In genomic region chr17:47279062-47279801, GRCh38 we compare ENCODE assay signal across 8 cellular contexts. TPM values are rescaled to one million over a fixed set of nuclear protein-coding genes. Genes with fewer than 3 reads are reported as not detected.
DNase-seq lines count a peak whose midpoint lies in the region; ATAC-seq, FAIRE-seq and TF ChIP-seq lines count a peak whose summit lies in the region.

No MANE protein-coding gene starts in this region.

- TF ChIP-seq EP300 in GM12878 (IDR thresholded peaks at IDR 0.05; ENCODE audit: borderline replicate concordance in 1 of 2, control insufficient read depth in 1 of 2, low read depth in 2 of 2, low read length in 2 of 2): peak; percentile 19 to 70; a peak in 2 of 4 replicates

- H3K79me2 ChIP-seq in GM12878 (ENCODE audit: control insufficient read depth, insufficient read depth, low read length): no peaks in the 10 kb centered on the region

- H3K4me2 ChIP-seq in GM12878 (ENCODE audit: control insufficient read depth, insufficient read depth): peak overlapping the region; percentile 76

- TF ChIP-seq RAD21 in GM12878 (IDR thresholded peaks at IDR 0.05; ENCODE audit: insufficient read depth, low read depth, low read length): no peak; the same call in 1 of the 2 replicates

- TF ChIP-seq POLR2A in GM12878 (IDR thresholded peaks at IDR 0.05; ENCODE audit: low read depth, low read length): no peak

- DNase-seq in AG08396 (ENCODE audit: low spot score) (peak; percentile 87), HPDE6-E6E7 (ENCODE audit: extremely low spot score) (peak; percentile 50), GM12878 (ENCODE audit: low read depth, low spot score) (peak; percentile 92), kidney tubule cell (ENCODE audit: low spot score) (peak; percentile 100), substantia nigra (lab: John Stamatoyannopoulos, UW) (peak in 10 of 49 donors; percentile 6 to 37 (median 19)), NCI-H2171 (lab: John Stamatoyannopoulos, UW) (no peak), NCI-H345 (lab: John Stamatoyannopoulos, UW) (no peak)

- intact Hi-C loops in GM12878 (cut with micrococcal nuclease; ENCODE audit: unreplicated experiment): loop anchor here (1.0 to 2.0 kb wide), 3 partner anchors 8 to 48 kb away; no protein-coding TSS in a partner anchor

- peak; percentile 41 for FAIRE-seq in GM12878 (lab: Jason Lieb, UNC)

- H3K4me3 ChIP-seq in GM12878: peak overlapping the region; percentile 57

- peak overlapping the region; percentile 61 for H3K9ac ChIP-seq in GM12878 (ENCODE audit: control insufficient read depth, insufficient read depth, low read length)

- no peaks in the 10 kb centered on the region; the same call in 2 of the 3 replicates for H3K9me3 ChIP-seq in GM12878 (replicated peaks; ENCODE audit: control insufficient read depth, insufficient read depth, low read length)

- TF ChIP-seq CTCF in GM12878 (IDR thresholded peaks at IDR 0.05 in 2 of 3, conservative IDR thresholded peaks at IDR 0.05 in 1 of 3; ENCODE audit: control insufficient read depth in 2 of 3, extremely low read depth in 1 of 3, insufficient read depth in 1 of 3, low read depth in 3 of 3, low read length in 3 of 3): no peak

- SMC1A ChIA-PET in GM12878 (lab: Charles Lee; ENCODE audit: uncharacterized antibody, unreplicated experiment): interaction anchor here (0.8 to 3.9 kb wide), 15 partner anchors 8 to 105 kb away, joined by 3 to 38 read pairs (median 5); partner anchors contain the start of genes EFCAB13 and ITGB3

- peak; percentile 54 for ATAC-seq in GM19468 (IDR thresholded peaks at IDR 0.05; ENCODE audit: extremely low read depth, unreplicated experiment)
- ATAC-seq in GM12878: peak; percentile 91

- no peaks in the 10 kb centered on the region for H4K20me1 ChIP-seq in GM12878 (ENCODE audit: control insufficient read depth, insufficient read depth)

- peaks cover 40% of the 10 kb centered on the region for H3K4me1 ChIP-seq in GM12878 (ENCODE audit: control insufficient read depth, insufficient read depth, low read length)

- no peaks in the 10 kb centered on the region; a peak in 1 of 4 replicates for H3K36me3 ChIP-seq in GM12878 (ENCODE audit: control insufficient read depth in 2 of 2, insufficient read depth in 2 of 2, low read length in 1 of 2)

- BruUV-seq in GM12878 (replicated peaks; lab: Mats Ljungman, UMichigan): TSS peak; percentile 78

- POLR2A ChIA-PET in GM12878 (lab: Charles Lee): interaction anchor here (1.1 to 2.3 kb wide), 10 partner anchors 8 to 89 kb away, joined by 3 to 16 read pairs (median 6); partner anchors contain the start of genes CDC27 and ITGB3

- WGBS in GM12878 (ENCODE audit: insufficient coverage, insufficient replicate concordance, low lambda C conversion rate, missing lambda C conversion rate): 15% methylated on average over 10 of the region's 10 CpGs

- H3K27ac ChIP-seq in GM12878 (ENCODE audit: control insufficient read depth, insufficient read depth): peak overlapping the region; percentile 79
- H3K27ac ChIP-seq in substantia nigra (ENCODE audit: low read depth, low read length, poor library complexity, severe bottlenecking): peak overlapping the region; percentile 11

- peak overlapping the region; percentile 76 for H2AFZ ChIP-seq in GM12878 (ENCODE audit: control insufficient read depth, low read depth, low read length)

- in situ Hi-C loops in GM12878 (cut with MboI): no loop called here

- H3K27me3 ChIP-seq in GM12878 (replicated peaks in 1 of 2; ENCODE audit: control insufficient read depth in 2 of 2, insufficient read depth in 2 of 2, low read length in 1 of 2): no peaks in the 10 kb centered on the region

- CTCF ChIA-PET in GM12878 (lab: Yijun Ruan, JAX): interaction anchor here (0.6 to 3.3 kb wide), 9 partner anchors 8 to 49 kb away, joined by 3 to 15 read pairs (median 4); no protein-coding TSS in a partner anchor

- RAD21 ChIA-PET in GM12878 (lab: Charles Lee; ENCODE audit: unreplicated experiment): interaction anchor here (0.7 to 7.1 kb wide), 10 partner anchors 9 to 71 kb away, joined by 3 to 43 read pairs (median 6); partner anchors contain the start of gene ITGB3

TF ChIP-seq in GM12878, 131 proteins besides CTCF, POLR2A, EP300 and RAD21 (continues in another document):
- TF ChIP-seq ZBED1 (IDR thresholded peaks at IDR 0.05; ENCODE audit: borderline replicate concordance) (peak; percentile 92), POU2F2 (IDR thresholded peaks at IDR 0.05; ENCODE audit: borderline replicate concordance, low read depth, low read length) (no peak; the same call in 2 of the 3 replicates), ZSCAN29 (IDR thresholded peaks at IDR 0.05) (no peak), RCOR1 (conservative IDR thresholded peaks at IDR 0.05; ENCODE audit: low read depth, low read length) (no peak), MTA2 (IDR thresholded peaks at IDR 0.05; ENCODE audit: low read depth) (peak; percentile 83), FOXM1 (IDR thresholded peaks at IDR 0.05; ENCODE audit: low read depth, low read length) (peak; percentile 95), SUPT20H (IDR thresholded peaks at IDR 0.05; ENCODE audit: borderline replicate concordance, control insufficient read depth, low read depth, low read length) (no peak), CUX1 (IDR thresholded peaks at IDR 0.05; ENCODE audit: insufficient replicate concordance, low read depth, low read length) (peak; percentile 8)

RNA-seq across cellular contexts. Expression of gene ITGB3, which starts 25.6 kb away (rescaled TPM):
- 40.8 and 47.7 TPM in 2 replicates for total RNA-seq in GM12878 (2013; cell fraction: nucleolus; rRNA removed)
- total RNA-seq in GM12878 (2014; rRNA removed) (16.2 and 17.7 TPM in 2 replicates), GM12878 (2014; rRNA removed; fragmentation: Illumina TruSeq; extraction: Trizol) (14.8 and 15.4 TPM in 2 replicates), GM12878 (2021) (22.8 and 22.9 TPM in 2 replicates)
- 1.4 TPM for polyA plus RNA-seq in GM12878 (2011; ENCODE audit: low read depth)
- polyA plus RNA-seq in GM12878 (2011; rRNA removed) (7.9 and 12.0 TPM in 2 replicates), GM12878 (2014; fragmentation: Illumina TruSeq; extraction: Trizol) (17.0 and 17.3 TPM in 2 replicates), GM12878 (2014; fragmentation: Nextera tagmentation; extraction: Ambion mirVana) (1 to 10 TPM in 1 of 2 experiments, under 1 TPM in 1; 0.69 to 1.4 TPM), GM12878 (2014; rRNA removed) (15.2 and 15.6 TPM in 2 replicates), GM12878 (2016; fragmentation: Nextera tagmentation; extraction: Ambion mirVana) (10 to 100 TPM; 10.6 to 12.3 TPM)
- polyA plus RNA-seq in GM12878 (2011; cell fraction: cytosol; rRNA removed): 11.2 and 12.0 TPM in 2 replicates
- polyA plus RNA-seq in GM12878 (2011; cell fraction: nucleus; rRNA removed): 10.9 and 12.4 TPM in 2 replicates
- 1.7 and 2.1 TPM in 2 replicates for polyA plus RNA-seq in GM12878 (2012)
- polyA minus RNA-seq in GM12878 (2011; rRNA and poly(A)+ RNA removed): 28.0 and 30.9 TPM in 2 replicates
- 4.4 and 5.1 TPM in 2 replicates for polyA minus RNA-seq in GM12878 (2011; cell fraction: cytosol; rRNA and poly(A)+ RNA removed)
- 8.7 and 10.0 TPM in 2 replicates for polyA minus RNA-seq in GM12878 (2011; cell fraction: nucleus; rRNA and poly(A)+ RNA removed)

RNA-seq across cellular contexts. Expression of gene EFCAB13, which starts 44.5 kb away (rescaled TPM):
- total RNA-seq in GM12878 (2013; cell fraction: nucleolus; rRNA removed): 56.3 and 63.3 TPM in 2 replicates
- 4.5 and 8.3 TPM in 2 replicates for total RNA-seq in GM12878 (2014; rRNA removed)
- 7.3 and 8.7 TPM in 2 replicates for total RNA-seq in GM12878 (2014; rRNA removed; fragmentation: Illumina TruSeq; extraction: Trizol)
- 6.6 and 6.8 TPM in 2 replicates for total RNA-seq in GM12878 (2021)
- polyA plus RNA-seq in GM12878 (2011; ENCODE audit: low read depth): 1.1 TPM
- polyA plus RNA-seq in GM12878 (2011; rRNA removed): 2.3 and 4.2 TPM in 2 replicates
- 0.45 and 0.52 TPM in 2 replicates for polyA plus RNA-seq in GM12878 (2011; cell fraction: cytosol; rRNA removed)
- polyA plus RNA-seq in GM12878 (2011; cell fraction: nucleus; rRNA removed): 3.0 and 3.8 TPM in 2 replicates
- polyA plus RNA-seq in GM12878 (2012): 3.3 and 3.7 TPM in 2 replicates
- polyA plus RNA-seq in GM12878 (2014; fragmentation: Illumina TruSeq; extraction: Trizol): 4.3 and 5.5 TPM in 2 replicates
- polyA plus RNA-seq in GM12878 (2014; fragmentation: Nextera tagmentation; extraction: Ambion mirVana): 1 to 10 TPM in 1 of 2 experiments, under 1 TPM in 1; 0.90 to 1.9 TPM
- polyA plus RNA-seq in GM12878 (2014; rRNA removed): 2.7 and 5.6 TPM in 2 replicates
- polyA plus RNA-seq in GM12878 (2016; fragmentation: Nextera tagmentation; extraction: Ambion mirVana): 1 to 10 TPM; 5.7 to 7.8 TPM
- 2.0 and 5.6 TPM in 2 replicates for polyA minus RNA-seq in GM12878 (2011; rRNA and poly(A)+ RNA removed)
- polyA minus RNA-seq in GM12878 (2011; cell fraction: cytosol; rRNA and poly(A)+ RNA removed): 0.40 and 0.94 TPM in 2 replicates
- 4.1 and 6.8 TPM in 2 replicates for polyA minus RNA-seq in GM12878 (2011; cell fraction: nucleus; rRNA and poly(A)+ RNA removed)

Comparison
In these comparisons a context has a peak if more than half of its experiments do, and no peak if none do; other contexts are left out.
1. DNase-seq: peak in AG08396 (single experiment), HPDE6-E6E7 (single experiment), GM12878 (single experiment) and kidney tubule cell (single experiment); none in NCI-H2171 (single experiment) and NCI-H345 (single experiment).